Comparison of ENCODE assay signal across 2 cellular contexts in genomic region chr2:222298000-222298310, GRCh38.
TF ChIP-seq lines count a peak whose summit lies in the region.

No MANE protein-coding gene starts in this region.

TF ChIP-seq in SK-N-SH, 30 proteins besides CTCF, POLR2A, EP300 and RAD21 (continued from another document):
- no peak for TF ChIP-seq FOSL2 (IDR thresholded peaks at IDR 0.05; ENCODE audit: borderline replicate concordance, low read depth)
- TF ChIP-seq, protein P1, sequence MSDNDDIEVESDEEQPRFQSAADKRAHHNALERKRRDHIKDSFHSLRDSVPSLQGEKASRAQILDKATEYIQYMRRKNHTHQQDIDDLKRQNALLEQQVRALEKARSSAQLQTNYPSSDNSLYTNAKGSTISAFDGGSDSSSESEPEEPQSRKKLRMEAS (IDR thresholded peaks at IDR 0.05; ENCODE audit: low read depth), result no peak
- TF ChIP-seq TCF12 (IDR thresholded peaks at IDR 0.05), result no peak
- TF ChIP-seq SMC3 (IDR thresholded peaks at IDR 0.05; ENCODE audit: low read depth, low read length), result no peak
- TF ChIP-seq IRF3 (IDR thresholded peaks at IDR 0.05; ENCODE audit: low read depth, low read length), result no peak
- no peak for TF ChIP-seq FOXJ3 (CRISPR knock-in tag; IDR thresholded peaks at IDR 0.05)

TF ChIP-seq in SK-N-SH treated with all-trans-retinoic acid at 6 μM for 48 hours, 23 proteins besides CTCF, POLR2A, EP300 and RAD21 (continued from another document):
- TF ChIP-seq BACH2 (CRISPR knock-in tag; IDR thresholded peaks at IDR 0.05; ENCODE audit: borderline replicate concordance), result no peak
- no peak for TF ChIP-seq SNAI2 (CRISPR knock-in tag; IDR thresholded peaks at IDR 0.05)
- TF ChIP-seq PPARA (CRISPR knock-in tag; IDR thresholded peaks at IDR 0.05; ENCODE audit: borderline replicate concordance), result no peak
